In the genomic region with DNA sequence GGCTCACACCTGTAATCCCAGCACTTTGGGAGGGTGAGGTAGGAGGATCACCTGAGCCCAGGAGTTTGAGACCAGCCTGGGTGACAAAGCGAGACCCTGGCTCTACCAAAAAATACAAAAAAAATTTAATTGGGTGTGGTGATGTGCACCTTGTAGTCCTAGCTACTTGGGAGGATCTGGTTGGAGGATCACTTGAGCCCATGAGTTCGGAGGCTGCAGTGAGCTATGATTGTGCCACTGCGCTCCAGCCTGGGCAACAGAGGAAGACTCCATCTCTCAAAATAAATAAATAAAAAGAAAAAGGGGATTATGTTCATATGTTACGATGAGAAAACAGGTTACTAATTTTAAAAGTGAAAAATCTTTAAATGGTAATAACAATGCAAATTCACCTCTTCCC, we compare ENCODE assay signal across 9 cellular contexts. TPM values are rescaled to one million over a fixed set of nuclear protein-coding genes. Genes with fewer than 3 reads are reported as not detected.
DNase-seq lines count a peak whose midpoint lies in the region; ATAC-seq, FAIRE-seq and TF ChIP-seq lines count a peak whose summit lies in the region.
"Had no signal": no experiment of that assay in that cellular context is flagged by ENCODE, and none has a peak within 500 bp of the region (broad histone marks: within the 10 kb centered on the region; RNA-seq: fewer than 3 reads in every experiment).

No MANE protein-coding gene starts in this region.

- H3K27ac ChIP-seq in keratinocyte (ENCODE audit: control insufficient read depth, insufficient read depth, low read length) = peak overlapping the region; percentile 71
- H3K27ac ChIP-seq in tibial nerve = peak overlapping the region in 3 of 4 donors; percentile 86 to 92 (median 87)

- peaks cover 3% of the 10 kb centered on the region for H4K20me1 ChIP-seq in keratinocyte (ENCODE audit: control insufficient read depth, extremely low read depth, insufficient read depth, low read length)

- H3K27me3 ChIP-seq in keratinocyte (ENCODE audit: control insufficient read depth, extremely low read depth, insufficient read depth, low read length) (no peaks in the 10 kb centered on the region), tibial nerve (no peaks in the 10 kb centered on the region)

- CTCF ChIA-PET in activated naive CD4-positive, alpha-beta T cell treated with anti-CD3 and anti-CD28 coated beads for 36 hours (lab: Charles Lee) = interaction anchor here (1.0 to 3.5 kb wide), 7 partner anchors 9 to 165 kb away, joined by 3 to 22 read pairs (median 4); no protein-coding TSS in a partner anchor

- H3K9me3 ChIP-seq in keratinocyte (ENCODE audit: control insufficient read depth, low read depth, low read length) = no peaks in the 10 kb centered on the region
- H3K9me3 ChIP-seq in tibial nerve = no peaks in the 10 kb centered on the region

- H3K4me2 ChIP-seq in keratinocyte (ENCODE audit: control insufficient read depth, extremely low read depth, insufficient read depth, low read depth, low read length) = peak overlapping the region; percentile 75

- H3K36me3 ChIP-seq in keratinocyte (ENCODE audit: control insufficient read depth in 2 of 2, extremely low read depth in 1 of 2, insufficient read depth in 2 of 2, low read length in 2 of 2) (peaks cover 4 to 8% of the 10 kb centered on the region in 2 experiments), tibial nerve (peaks cover 0 to 6% (median 0%) of the 10 kb centered on the region in 3 donors)

- H3K4me3 ChIP-seq in keratinocyte (ENCODE audit: control insufficient read depth in 2 of 3, extremely low read depth in 1 of 3, insufficient read depth in 2 of 3, low read depth in 1 of 3, low read length in 3 of 3) = peak overlapping the region; percentile 67 to 88 (median 75)
- peak overlapping the region; percentile 61 to 91 (median 72) for H3K4me3 ChIP-seq in tibial nerve

- dilution Hi-C loops in keratinocyte (cut with MboI; ENCODE audit: extremely low pct_ligation_motif_present, low sequenced_read_pairs) = no loop called here

- DNase-seq in activated naive CD4-positive, alpha-beta T cell treated with anti-CD3 and anti-CD28 coated beads for 36 hours = no peak
- DNase-seq in activated naive CD4-positive, alpha-beta T cell treated with anti-CD3 and anti-CD28 coated beads, Interleukin-2, amount 50 U/mL, for 16 hours = no peak
- DNase-seq in activated T-cell treated with anti-CD3 and anti-CD28 coated beads, Interleukin-2, amount 50 U/mL, for 48 hours = peak; percentile 20 to 26
- DNase-seq in keratinocyte (ENCODE audit: low read depth, low spot score) (no peak), tibial nerve (ENCODE audit: low spot score in 2 of 2) (no peak), cerebellar cortex (ENCODE audit: low spot score) (no peak), cerebellar nuclear complex (lab: John Stamatoyannopoulos, UW) (no peak)

- peaks cover 2% of the 10 kb centered on the region for H3K9me1 ChIP-seq in keratinocyte (ENCODE audit: control insufficient read depth, extremely low read depth, insufficient read depth, low read length)

- no peaks in the 10 kb centered on the region for H3K9me3 Mint-ChIP-seq in activated naive CD4-positive, alpha-beta T cell treated with anti-CD3 and anti-CD28 coated beads for 36 hours
- H3K9me3 Mint-ChIP-seq: brain had no signal

- H2AFZ ChIP-seq in keratinocyte (ENCODE audit: control insufficient read depth, low read length) = peak overlapping the region; percentile 82

- peak overlapping the region; percentile 41 for H3K27ac Mint-ChIP-seq in activated naive CD4-positive, alpha-beta T cell treated with anti-CD3 and anti-CD28 coated beads for 36 hours

- peaks cover 11% of the 10 kb centered on the region for H3K36me3 Mint-ChIP-seq in activated naive CD4-positive, alpha-beta T cell treated with anti-CD3 and anti-CD28 coated beads for 36 hours (ENCODE audit: low read depth)
- H3K36me3 Mint-ChIP-seq: brain had no signal

- TF ChIP-seq CTCF in keratinocyte (optimal IDR thresholded peaks at IDR 0.05 in 1 of 3, IDR thresholded peaks at IDR 0.05 in 1 of 3, conservative IDR thresholded peaks at IDR 0.05 in 1 of 3; ENCODE audit: extremely low read depth in 1 of 3, insufficient read depth in 2 of 3, low read length in 3 of 3) (no peak), tibial nerve (IDR thresholded peaks at IDR 0.05) (no peak)

- 80 to 83% methylated on average over 4 of the region's 4 CpGs for WGBS in tibial nerve, 2 donors

- no peak for TF ChIP-seq EP300 in tibial nerve (IDR thresholded peaks at IDR 0.05)

- H3K9ac ChIP-seq in keratinocyte (ENCODE audit: control insufficient read depth, extremely low read depth, insufficient read depth, low read length) = peak overlapping the region; percentile 89

- peak overlapping the region; percentile 65 for H3K4me3 Mint-ChIP-seq in activated naive CD4-positive, alpha-beta T cell treated with anti-CD3 and anti-CD28 coated beads for 36 hours

- FAIRE-seq in keratinocyte (lab: Jason Lieb, UNC) = no peak

- H3K27me3 Mint-ChIP-seq in activated naive CD4-positive, alpha-beta T cell treated with anti-CD3 and anti-CD28 coated beads for 36 hours (ENCODE audit: low read depth) = no peaks in the 10 kb centered on the region

- peaks cover 62% of the 10 kb centered on the region for H3K4me1 Mint-ChIP-seq in activated naive CD4-positive, alpha-beta T cell treated with anti-CD3 and anti-CD28 coated beads for 36 hours (ENCODE audit: low read depth)

- TF ChIP-seq POLR2A in tibial nerve (IDR thresholded peaks at IDR 0.05) = no peak

- intact Hi-C loops in activated naive CD4-positive, alpha-beta T cell treated with anti-CD3 and anti-CD28 coated beads for 36 hours (cut with micrococcal nuclease) = loop anchor here (2.0 to 10.0 kb wide), 7 partner anchors 169 to 925 kb away; a partner anchor contains a TSS

- no peak for ATAC-seq in HG02610 (IDR thresholded peaks at IDR 0.05; ENCODE audit: unreplicated experiment)

- H3K4me1 ChIP-seq in keratinocyte (ENCODE audit: control insufficient read depth, extremely low read depth, insufficient read depth, low read length) (peaks cover 23% of the 10 kb centered on the region), tibial nerve (peaks cover 0 to 29% (median 12%) of the 10 kb centered on the region in 4 donors)

- H3K79me2 ChIP-seq in keratinocyte (ENCODE audit: control insufficient read depth, insufficient read depth, low read length) = peaks cover 11% of the 10 kb centered on the region

RNA-seq across cellular contexts. Expression of a gene that starts 1.0 kb away (rescaled TPM):
- 10 to 100 TPM; 10.7 to 12.0 TPM for total RNA-seq in activated naive CD4-positive, alpha-beta T cell treated with anti-CD3 and anti-CD28 coated beads for 36 hours
- 6.4 to 12.5 TPM (median 12.4 TPM) in 3 replicates for polyA plus RNA-seq in keratinocyte
- polyA plus RNA-seq in keratinocyte (2011; ENCODE audit: low read depth) = 1.1 TPM
- polyA plus RNA-seq in keratinocyte (2011; cell fraction: cytosol; rRNA removed) = 7.4 and 10.1 TPM in 2 replicates
- 16.9 and 17.5 TPM in 2 replicates for polyA plus RNA-seq in keratinocyte (2011; cell fraction: nucleus; rRNA removed)
- polyA plus RNA-seq in keratinocyte (2012; ENCODE audit: low replicate concordance) = 2.0 and 12.6 TPM in 2 replicates
- polyA minus RNA-seq in keratinocyte = 3.8 to 9.7 TPM (median 5.1 TPM) in 3 replicates
- polyA minus RNA-seq in keratinocyte (2011; cell fraction: cytosol; rRNA and poly(A)+ RNA removed) = 4.6 TPM
- 2.6 and 5.2 TPM in 2 replicates for polyA minus RNA-seq in keratinocyte (2011; cell fraction: nucleus; rRNA and poly(A)+ RNA removed)
- total RNA-seq in tibial nerve = 10 to 100 TPM in 2 of 4 donors, 1 to 10 TPM in 2; 4.8 to 22.8 (median 10.2) TPM

RNA-seq across cellular contexts. Expression of a gene that starts 33.0 kb away (rescaled TPM):
- 100 to 1,000 TPM; 114 to 124 TPM for total RNA-seq in activated naive CD4-positive, alpha-beta T cell treated with anti-CD3 and anti-CD28 coated beads for 36 hours
- polyA plus RNA-seq in keratinocyte = 22.6 to 29.2 TPM (median 25.0 TPM) in 3 replicates
- polyA plus RNA-seq in keratinocyte (2011; ENCODE audit: low read depth) = 14.5 TPM
- 13.5 and 18.0 TPM in 2 replicates for polyA plus RNA-seq in keratinocyte (2011; cell fraction: cytosol; rRNA removed)
- 24.2 and 28.9 TPM in 2 replicates for polyA plus RNA-seq in keratinocyte (2011; cell fraction: nucleus; rRNA removed)
- polyA plus RNA-seq in keratinocyte (2012; ENCODE audit: low replicate concordance) = 7.7 and 17.4 TPM in 2 replicates
- 50.1 to 73.4 TPM (median 63.8 TPM) in 3 replicates for polyA minus RNA-seq in keratinocyte
- 22.4 TPM for polyA minus RNA-seq in keratinocyte (2011; cell fraction: cytosol; rRNA and poly(A)+ RNA removed)
- polyA minus RNA-seq in keratinocyte (2011; cell fraction: nucleus; rRNA and poly(A)+ RNA removed) = 26.2 and 37.7 TPM in 2 replicates
- 10 to 100 TPM; 13.5 to 32.8 (median 21.0) TPM for total RNA-seq in tibial nerve

Comparison
In these comparisons a context has a peak if more than half of its experiments do, and no peak if none do; other contexts are left out.
1. DNase-seq: peak in activated T-cell treated with anti-CD3 and anti-CD28 coated beads, Interleukin-2, amount 50 U/mL, for 48 hours (2 of 2); none in activated naive CD4-positive, alpha-beta T cell treated with anti-CD3 and anti-CD28 coated beads for 36 hours (single experiment), activated naive CD4-positive, alpha-beta T cell treated with anti-CD3 and anti-CD28 coated beads, Interleukin-2, amount 50 U/mL, for 16 hours (single experiment), keratinocyte (single experiment), tibial nerve (0 of 2), cerebellar cortex (single experiment) and cerebellar nuclear complex (0 of 2).